10 cellular contexts compared by ENCODE assay signal in genomic region chr1:79079770-79080169, GRCh38.
DNase-seq lines count a peak whose midpoint lies in the region; ATAC-seq, FAIRE-seq and TF ChIP-seq lines count a peak whose summit lies in the region.
"Had no signal": no experiment of that assay in that cellular context is flagged by ENCODE, and none has a peak within 500 bp of the region (broad histone marks: within the 10 kb centered on the region; RNA-seq: fewer than 3 reads in every experiment).

No MANE protein-coding gene starts in this region.

- intact Hi-C loops in endothelial cell of umbilical vein (cut with micrococcal nuclease) = loop anchor here (1.0 to 5.0 kb wide), 7 partner anchors 37 to 247 kb away; partner anchors contain the start of gene ADGRL4

- H3K9me3 Mint-ChIP-seq in effector memory CD8-positive, alpha-beta T cell = peaks cover 0 to 8% of the 10 kb centered on the region in 2 donors

- H3K4me1 ChIP-seq in endothelial cell of umbilical vein (ENCODE audit: control insufficient read depth, extremely low read depth, insufficient read depth, low read length) = peaks cover 37% of the 10 kb centered on the region
- peaks cover 14% of the 10 kb centered on the region for H3K4me1 ChIP-seq in mesodermal cell (ENCODE audit: control insufficient read depth, insufficient read depth, low read length, poor library complexity, severe bottlenecking)

- FAIRE-seq in endothelial cell of umbilical vein (lab: Jason Lieb, UNC) = peak; percentile 97

- DNase-seq in DMS153 (lab: John Stamatoyannopoulos, UW) (peak; percentile 11), NCI-H226 (peak; percentile 80), endothelial cell of umbilical vein (ENCODE audit: low read depth, low spot score) (peak; percentile 98), NCI-H1092 (lab: John Stamatoyannopoulos, UW) (no peak), coronary artery (ENCODE audit: low spot score) (no peak), nucleus accumbens (lab: John Stamatoyannopoulos, UW) (no peak)
- no peak for DNase-seq in effector memory CD8-positive, alpha-beta T cell

- POLR2A ChIA-PET in endothelial cell of umbilical vein (lab: Charles Lee) = interaction anchor here (1.1 kb wide), 1 partner anchor 74 kb away, joined by 3 read pairs; no protein-coding TSS in a partner anchor

- H3K27me3 ChIP-seq in endothelial cell of umbilical vein (ENCODE audit: control insufficient read depth in 2 of 2, insufficient read depth in 2 of 2, low read length in 2 of 2) = no peaks in the 10 kb centered on the region
- H3K27me3 ChIP-seq: cardiac muscle cell had no signal

- H3K4me3 Mint-ChIP-seq in effector memory CD8-positive, alpha-beta T cell = no peak overlapping the region

- no peak overlapping the region for H3K27ac Mint-ChIP-seq in effector memory CD8-positive, alpha-beta T cell

- no peaks in the 10 kb centered on the region for H4K20me1 ChIP-seq in endothelial cell of umbilical vein (replicated peaks; ENCODE audit: control insufficient read depth, extremely low read depth, insufficient read depth, low read length)

- no TSS peak for BruUV-seq in endothelial cell of umbilical vein (replicated peaks; lab: Mats Ljungman, UMichigan)

- no peaks in the 10 kb centered on the region for H3K36me3 ChIP-seq in endothelial cell of umbilical vein (ENCODE audit: control insufficient read depth in 2 of 2, extremely low read depth in 1 of 2, insufficient read depth in 2 of 2, low read length in 2 of 2)
- no peaks in the 10 kb centered on the region for H3K36me3 ChIP-seq in mesodermal cell (ENCODE audit: control insufficient read depth, insufficient read depth, low read length)
- H3K36me3 ChIP-seq: cardiac muscle cell had no signal

- CTCF ChIA-PET in endothelial cell of umbilical vein (lab: Charles Lee) = interaction anchor here (0.6 to 1.1 kb wide), 4 partner anchors 11 to 240 kb away, joined by 3 to 5 read pairs (median 4); no protein-coding TSS in a partner anchor

- peak overlapping the region; percentile 40 for H2AFZ ChIP-seq in endothelial cell of umbilical vein (ENCODE audit: low read depth, low read length)

- H3K4me3 ChIP-seq in endothelial cell of umbilical vein (replicated peaks in 1 of 3; ENCODE audit: insufficient read depth in 1 of 3, low read depth in 1 of 3, low read length in 3 of 3) (no peak overlapping the region), mesodermal cell (ENCODE audit: extremely low read depth, insufficient read depth, low read length, poor library complexity, severe bottlenecking) (no peak overlapping the region), coronary artery (no peak overlapping the region)
- H3K4me3 ChIP-seq: cardiac muscle cell had no signal

- H3K36me3 Mint-ChIP-seq in effector memory CD8-positive, alpha-beta T cell (ENCODE audit: insufficient read depth) = no peaks in the 10 kb centered on the region

- H3K4me2 ChIP-seq in endothelial cell of umbilical vein (ENCODE audit: insufficient read depth, low read length) = peak overlapping the region; percentile 60

- no peaks in the 10 kb centered on the region for H3K79me2 ChIP-seq in endothelial cell of umbilical vein (ENCODE audit: control insufficient read depth, insufficient read depth, low read length)

- H3K9me3 ChIP-seq in endothelial cell of umbilical vein (replicated peaks; ENCODE audit: control insufficient read depth, insufficient read depth, low read length) = no peaks in the 10 kb centered on the region
- H3K9me3 ChIP-seq in mesodermal cell (ENCODE audit: control insufficient read depth, low read length) = no peaks in the 10 kb centered on the region

- no peak overlapping the region for H3K9ac ChIP-seq in endothelial cell of umbilical vein (replicated peaks; ENCODE audit: extremely low read depth, insufficient read depth, low read length)

- ATAC-seq in effector memory CD8-positive, alpha-beta T cell (replicated peaks) = no peak

- TF ChIP-seq CTCF in endothelial cell of umbilical vein (IDR thresholded peaks at IDR 0.05; ENCODE audit: extremely low read depth in 1 of 2, insufficient read depth in 1 of 2, low read depth in 1 of 2, low read length in 2 of 2) (no peak), coronary artery (IDR thresholded peaks at IDR 0.05) (no peak)

- no peaks in the 10 kb centered on the region for H3K4me1 Mint-ChIP-seq in effector memory CD8-positive, alpha-beta T cell (ENCODE audit: low read depth in 2 of 2)

- H3K27ac ChIP-seq in endothelial cell of umbilical vein (ENCODE audit: insufficient read depth, low read depth, low read length) (peak overlapping the region; percentile 81), mesodermal cell (ENCODE audit: low read depth, low read length, severe bottlenecking) (peak overlapping the region; percentile 68), coronary artery (peak overlapping the region in 1 of 2 donors; percentile 22)
- H3K27ac ChIP-seq: cardiac muscle cell, HL-60 had no signal

- peak; percentile 79 for TF ChIP-seq POLR2A in endothelial cell of umbilical vein (IDR thresholded peaks at IDR 0.05; ENCODE audit: low read depth, low read length)

- H3K27me3 Mint-ChIP-seq in effector memory CD8-positive, alpha-beta T cell = no peaks in the 10 kb centered on the region

- no peaks in the 10 kb centered on the region for H3K9me1 ChIP-seq in endothelial cell of umbilical vein (replicated peaks; ENCODE audit: control insufficient read depth, extremely low read depth, insufficient read depth, low read length)

- dilution Hi-C loops in endothelial cell of umbilical vein (cut with MboI; ENCODE audit: extremely low pct_ligation_motif_present, low sequenced_read_pairs) = no loop called here

TF ChIP-seq in endothelial cell of umbilical vein, 7 proteins besides CTCF, POLR2A, EP300 and RAD21:
- TF ChIP-seq, protein P1, sequence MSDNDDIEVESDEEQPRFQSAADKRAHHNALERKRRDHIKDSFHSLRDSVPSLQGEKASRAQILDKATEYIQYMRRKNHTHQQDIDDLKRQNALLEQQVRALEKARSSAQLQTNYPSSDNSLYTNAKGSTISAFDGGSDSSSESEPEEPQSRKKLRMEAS (IDR thresholded peaks at IDR 0.05; ENCODE audit: insufficient read depth, insufficient read length) = no peak
- TF ChIP-seq POLR2AphosphoS5 (IDR thresholded peaks at IDR 0.05; ENCODE audit: insufficient read depth, low read depth, low read length) (peak; percentile 96), MYC (IDR thresholded peaks at IDR 0.05; ENCODE audit: low read depth, low read length) (no peak), EZH2 (IDR thresholded peaks at IDR 0.05; ENCODE audit: borderline replicate concordance, low read depth, low read length, severe bottlenecking) (no peak), FOS (IDR thresholded peaks at IDR 0.05; ENCODE audit: borderline replicate concordance, insufficient read depth, low read length) (peak; percentile 99), GATA2 (IDR thresholded peaks at IDR 0.05; ENCODE audit: insufficient read depth, insufficient read length, low read depth, low read length) (peak; percentile 95), JUN (IDR thresholded peaks at IDR 0.05; ENCODE audit: borderline replicate concordance, insufficient read depth, insufficient read length, low read depth) (peak; percentile 99)

Comparison
In these comparisons a context has a peak if more than half of its experiments do, and no peak if none do; other contexts are left out.
1. DNase-seq: peak in DMS153 (single experiment), NCI-H226 (single experiment) and endothelial cell of umbilical vein (single experiment); none in effector memory CD8-positive, alpha-beta T cell (0 of 3), NCI-H1092 (single experiment), coronary artery (single experiment) and nucleus accumbens (0 of 56).